ENCODE assay signal across 8 cellular contexts in the genomic region with DNA sequence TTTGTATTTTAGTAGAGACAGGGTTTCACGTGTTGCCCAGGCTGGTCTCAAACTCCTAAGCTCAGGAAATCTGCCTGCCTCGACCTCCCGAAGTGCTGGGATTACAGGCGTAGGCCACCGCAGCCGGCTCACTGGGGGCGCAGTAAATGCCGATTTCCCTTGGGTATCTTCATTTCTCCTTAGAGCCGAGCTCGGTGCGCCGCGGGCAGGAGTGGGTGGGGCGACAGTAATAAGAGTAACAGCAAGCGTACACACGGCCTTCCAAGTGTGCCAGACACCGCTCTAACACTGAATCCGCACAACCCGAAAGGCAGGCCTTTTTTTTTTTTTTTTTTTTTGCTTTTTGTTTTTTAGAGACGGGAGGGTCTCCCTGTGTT. TPM values are rescaled to one million over a fixed set of nuclear protein-coding genes. Genes with fewer than 3 reads are reported as not detected.
DNase-seq lines count a peak whose midpoint lies in the region; ATAC-seq and TF ChIP-seq lines count a peak whose summit lies in the region.

No MANE protein-coding gene starts in this region.

- H3K4me3 ChIP-seq in SJSA1: peak overlapping the region; percentile 72
- peak overlapping the region; percentile 70 to 72 for H3K4me3 ChIP-seq in right atrium auricular region
- H3K4me3 ChIP-seq in skin epidermis: peak overlapping the region; percentile 57 to 84 (median 80)

- H3K27ac ChIP-seq in SJSA1 (peak overlapping the region; percentile 20), right atrium auricular region (peak overlapping the region; percentile 88 to 92), skin epidermis (peak overlapping the region; percentile 27 to 93 (median 85))

- TF ChIP-seq CTCF in right atrium auricular region (IDR thresholded peaks at IDR 0.05): no peak

- H3K36me3 ChIP-seq in SJSA1 (peaks cover 34% of the 10 kb centered on the region), right atrium auricular region (peaks cover 16% of the 10 kb centered on the region)

- H3K36me3 Mint-ChIP-seq in activated naive CD8-positive, alpha-beta T cell: peaks cover 5% of the 10 kb centered on the region

- DNase-seq in NCI-H345 treated with DMSO at 0.1 percent for 48 hours (lab: John Stamatoyannopoulos, UW; ENCODE audit: unreplicated experiment) (peak; percentile 10), NCI-H345 (lab: John Stamatoyannopoulos, UW) (no peak), SJSA1 (ENCODE audit: low read depth in 1 of 2, low spot score in 2 of 2) (peak in 1 of 2 experiments; percentile 57), right atrium auricular region (ENCODE audit: low spot score) (no peak), Ammon's horn (ENCODE audit: low spot score) (no peak)

- H3K27ac Mint-ChIP-seq in activated naive CD8-positive, alpha-beta T cell: peak overlapping the region; percentile 99

- H3K4me1 ChIP-seq in SJSA1 (replicated peaks) (peaks cover 16% of the 10 kb centered on the region), right atrium auricular region (peaks cover 0 to 25% of the 10 kb centered on the region in 2 donors)

- peak overlapping the region; percentile 99 for H3K4me3 Mint-ChIP-seq in activated naive CD8-positive, alpha-beta T cell

- no peaks in the 10 kb centered on the region for H3K27me3 Mint-ChIP-seq in activated naive CD8-positive, alpha-beta T cell

- H3K27me3 ChIP-seq in SJSA1 (replicated peaks) (no peaks in the 10 kb centered on the region), right atrium auricular region (no peaks in the 10 kb centered on the region)

- ATAC-seq in HG03135 (IDR thresholded peaks at IDR 0.05; ENCODE audit: unreplicated experiment): peak; percentile 26

- peaks cover 48% of the 10 kb centered on the region for H3K4me1 Mint-ChIP-seq in activated naive CD8-positive, alpha-beta T cell (ENCODE audit: low read depth)

- no peaks in the 10 kb centered on the region for H3K9me3 Mint-ChIP-seq in activated naive CD8-positive, alpha-beta T cell (ENCODE audit: low read depth)

- H3K9me3 ChIP-seq in SJSA1 (replicated peaks): no peaks in the 10 kb centered on the region
- H3K9me3 ChIP-seq in right atrium auricular region: no peaks in the 10 kb centered on the region

RNA-seq across cellular contexts. Expression of a gene that starts 0.5 kb away (rescaled TPM):
- total RNA-seq in SJSA1 (2014; rRNA removed; shearing (Covaris generic)): 122 and 201 TPM in 2 replicates
- 10 to 100 TPM; 41.8 to 69.9 TPM for total RNA-seq in right atrium auricular region

RNA-seq across cellular contexts. Expression of a gene that starts 24.6 kb away (rescaled TPM):
- 39.6 and 45.3 TPM in 2 replicates for total RNA-seq in SJSA1 (2014; rRNA removed; shearing (Covaris generic))
- total RNA-seq in right atrium auricular region: 10 to 100 TPM; 29.0 to 36.3 TPM

Comparison
In these comparisons a context has a peak if more than half of its experiments do, and no peak if none do; other contexts are left out.
1. H3K27ac ChIP-seq: peak in every context shown above with its lines; median percentile 90 in right atrium auricular region; 85 in skin epidermis; 20 in SJSA1.